In genomic region chr1:52026278-52026677, GRCh38 we compare ENCODE assay signal across 26 cellular contexts. TPM values are rescaled to one million over a fixed set of nuclear protein-coding genes. Genes with fewer than 3 reads are reported as not detected.
DNase-seq lines count a peak whose midpoint lies in the region; ATAC-seq and TF ChIP-seq lines count a peak whose summit lies in the region.
"Had no signal": no experiment of that assay in that cellular context is flagged by ENCODE, and none has a peak within 500 bp of the region (broad histone marks: within the 10 kb centered on the region; RNA-seq: fewer than 3 reads in every experiment).

No MANE protein-coding gene starts in this region.

- ATAC-seq in activated T-cell treated with anti-CD3 and anti-CD28 coated beads, Interleukin-2, amount 50 U/mL, for 72 hours (replicated peaks in 1 of 2) = peak; percentile 60 to 82
- ATAC-seq in activated T-cell treated with anti-CD3 and anti-CD28 coated beads, Interleukin-2, amount 50 U/mL, for 4 hours = no peak
- ATAC-seq in activated T-helper 17 cell treated with anti-CD3 and anti-CD28 coated beads, Interleukin-2, amount 50 U/mL, for 72 hours (replicated peaks) = peak; percentile 34
- ATAC-seq in foreskin keratinocyte = peak; percentile 94
- ATAC-seq in HG03108 (IDR thresholded peaks at IDR 0.05; ENCODE audit: unreplicated experiment) = no peak
- ATAC-seq: GM12878 had no signal

- H3K4me1 Mint-ChIP-seq in activated T-cell treated with anti-CD3 and anti-CD28 coated beads, Interleukin-2, amount 50 U/mL, for 72 hours (ENCODE audit: low read depth) = peaks cover 16% of the 10 kb centered on the region
- peaks cover 11% of the 10 kb centered on the region for H3K4me1 Mint-ChIP-seq in activated T-cell treated with anti-CD3 and anti-CD28 coated beads, Interleukin-2, amount 50 U/mL, for 4 hours (ENCODE audit: low read depth)
- peaks cover 13% of the 10 kb centered on the region for H3K4me1 Mint-ChIP-seq in activated T-helper 17 cell treated with anti-CD3 and anti-CD28 coated beads, Interleukin-2, amount 50 U/mL, for 72 hours

- H3K4me3 ChIP-seq in mammary epithelial cell (replicated peaks in 1 of 3; ENCODE audit: insufficient read depth in 1 of 3, low read depth in 2 of 3, low read length in 3 of 3) (no peak overlapping the region), breast epithelium (no peak overlapping the region)
- H3K4me3 ChIP-seq: BLaER1, GM12878 had no signal

- no peak for TF ChIP-seq CTCF in mammary epithelial cell (conservative IDR thresholded peaks at IDR 0.05 in 1 of 2, IDR thresholded peaks at IDR 0.05 in 1 of 2; ENCODE audit: extremely low read depth in 1 of 2, insufficient read depth in 1 of 2, low read depth in 1 of 2, low read length in 2 of 2)
- no peak for TF ChIP-seq CTCF in breast epithelium (IDR thresholded peaks at IDR 0.05)
- TF ChIP-seq CTCF in foreskin keratinocyte (conservative IDR thresholded peaks at IDR 0.05) = no peak

- H3K36me3 Mint-ChIP-seq in activated T-cell treated with anti-CD3 and anti-CD28 coated beads, Interleukin-2, amount 50 U/mL, for 72 hours (ENCODE audit: insufficient read depth in 2 of 2) = peaks cover 0 to 16% of the 10 kb centered on the region in 2 donors
- H3K36me3 Mint-ChIP-seq in activated T-cell treated with anti-CD3 and anti-CD28 coated beads, Interleukin-2, amount 50 U/mL, for 4 hours (ENCODE audit: insufficient read depth) = peaks cover 37% of the 10 kb centered on the region
- peaks cover 79% of the 10 kb centered on the region for H3K36me3 Mint-ChIP-seq in activated T-helper 17 cell treated with anti-CD3 and anti-CD28 coated beads, Interleukin-2, amount 50 U/mL, for 72 hours (ENCODE audit: low read depth)

- no peaks in the 10 kb centered on the region for H4K20me1 ChIP-seq in mammary epithelial cell (ENCODE audit: insufficient read depth, low read length)

- no peaks in the 10 kb centered on the region for H3K9me3 Mint-ChIP-seq in activated T-cell treated with anti-CD3 and anti-CD28 coated beads, Interleukin-2, amount 50 U/mL, for 72 hours
- no peaks in the 10 kb centered on the region for H3K9me3 Mint-ChIP-seq in activated T-cell treated with anti-CD3 and anti-CD28 coated beads, Interleukin-2, amount 50 U/mL, for 4 hours
- H3K9me3 Mint-ChIP-seq in activated T-helper 17 cell treated with anti-CD3 and anti-CD28 coated beads, Interleukin-2, amount 50 U/mL, for 72 hours = no peaks in the 10 kb centered on the region
- H3K9me3 Mint-ChIP-seq: CD14-positive monocyte; CD4-positive, alpha-beta memory T cell; CD8-positive, alpha-beta memory T cell had no signal

- CTCF ChIA-PET in mammary epithelial cell (lab: Charles Lee; ENCODE audit: low non-redundant PET) = no interaction called here

- DNase-seq in activated T-cell treated with anti-CD3 and anti-CD28 coated beads, Interleukin-2, amount 50 U/mL, for 72 hours = no peak
- DNase-seq in activated T-cell treated with anti-CD3 and anti-CD28 coated beads, Interleukin-2, amount 50 U/mL, for 4 hours = no peak
- peak; percentile 8 for DNase-seq in mammary epithelial cell
- no peak for DNase-seq in breast epithelium (ENCODE audit: low spot score in 2 of 2)
- peak; percentile 52 to 85 for DNase-seq in foreskin keratinocyte
- no peak for DNase-seq in Kasumi-1 (lab: John Stamatoyannopoulos, UW)
- DNase-seq: 8988T; ACHN; BE2C; C1 segment of cervical spinal cord; CD4-positive, alpha-beta memory T cell; CD4-positive, CD25-positive, alpha-beta regulatory T cell; CD8-positive, alpha-beta memory T cell; COR-L47; DMS 273 treated with DMSO at 0.1 percent for 48 hours; DMS153; DMS53; DMS79; DND-41; EL; GDM1 had no signal

- in situ Hi-C loops in mammary epithelial cell (cut with MboI; ENCODE audit: low sequenced_read_pairs in 2 of 2) = no loop called here

- WGBS in mammary epithelial cell (ENCODE audit: low coverage, missing lambda C conversion rate) = 100% methylated on average over 2 of the region's 2 CpGs

- H3K9ac ChIP-seq in mammary epithelial cell (ENCODE audit: insufficient read depth, low read length) = no peak overlapping the region
- H3K9ac ChIP-seq: BLaER1 had no signal

- H3K27ac ChIP-seq in mammary epithelial cell (ENCODE audit: insufficient read depth, low read depth, low read length) (no peak overlapping the region), breast epithelium (no peak overlapping the region), foreskin keratinocyte (no peak overlapping the region)
- H3K27ac ChIP-seq: BLaER1 had no signal

- H3K4me3 Mint-ChIP-seq in activated T-cell treated with anti-CD3 and anti-CD28 coated beads, Interleukin-2, amount 50 U/mL, for 72 hours = no peak overlapping the region
- H3K4me3 Mint-ChIP-seq in activated T-cell treated with anti-CD3 and anti-CD28 coated beads, Interleukin-2, amount 50 U/mL, for 4 hours = no peak overlapping the region
- H3K4me3 Mint-ChIP-seq in activated T-helper 17 cell treated with anti-CD3 and anti-CD28 coated beads, Interleukin-2, amount 50 U/mL, for 72 hours = no peak overlapping the region
- H3K4me3 Mint-ChIP-seq: CD14-positive monocyte; CD4-positive, alpha-beta memory T cell; CD4-positive, CD25-positive, alpha-beta regulatory T cell; CD8-positive, alpha-beta memory T cell had no signal

- intact Hi-C loops in mammary epithelial cell (cut with micrococcal nuclease) = no loop called here
- intact Hi-C loops in breast epithelium (cut with DNase I; ENCODE audit: low total_unique reads) = no loop called here

- H3K9me3 ChIP-seq in mammary epithelial cell (replicated peaks; ENCODE audit: insufficient read depth, low read length) (no peaks in the 10 kb centered on the region), breast epithelium (no peaks in the 10 kb centered on the region)
- H3K9me3 ChIP-seq: BE2C, BLaER1 had no signal

- H3K27me3 Mint-ChIP-seq in activated T-cell treated with anti-CD3 and anti-CD28 coated beads, Interleukin-2, amount 50 U/mL, for 72 hours (ENCODE audit: low read depth) = no peaks in the 10 kb centered on the region
- no peaks in the 10 kb centered on the region for H3K27me3 Mint-ChIP-seq in activated T-cell treated with anti-CD3 and anti-CD28 coated beads, Interleukin-2, amount 50 U/mL, for 4 hours (ENCODE audit: low read depth)
- H3K27me3 Mint-ChIP-seq in activated T-helper 17 cell treated with anti-CD3 and anti-CD28 coated beads, Interleukin-2, amount 50 U/mL, for 72 hours = no peaks in the 10 kb centered on the region
- H3K27me3 Mint-ChIP-seq: CD4-positive, alpha-beta memory T cell; CD4-positive, CD25-positive, alpha-beta regulatory T cell had no signal

- H3K4me1 ChIP-seq in mammary epithelial cell (ENCODE audit: insufficient read depth, low read length) (no peaks in the 10 kb centered on the region), breast epithelium (no peaks in the 10 kb centered on the region), foreskin keratinocyte (no peaks in the 10 kb centered on the region)
- H3K4me1 ChIP-seq: BE2C had no signal

- no peak overlapping the region for H3K27ac Mint-ChIP-seq in activated T-cell treated with anti-CD3 and anti-CD28 coated beads, Interleukin-2, amount 50 U/mL, for 72 hours
- no peak overlapping the region for H3K27ac Mint-ChIP-seq in activated T-helper 17 cell treated with anti-CD3 and anti-CD28 coated beads, Interleukin-2, amount 50 U/mL, for 72 hours
- H3K27ac Mint-ChIP-seq: CD4-positive, CD25-positive, alpha-beta regulatory T cell; CD8-positive, alpha-beta memory T cell had no signal

- TF ChIP-seq POLR2A in breast epithelium (IDR thresholded peaks at IDR 0.05) = no peak

- H3K4me2 ChIP-seq in mammary epithelial cell (ENCODE audit: insufficient read depth, low read depth, low read length) = no peak overlapping the region

- peaks cover 13% of the 10 kb centered on the region for H3K79me2 ChIP-seq in mammary epithelial cell (ENCODE audit: insufficient read depth, low read length)

- H3K36me3 ChIP-seq in mammary epithelial cell (ENCODE audit: insufficient read depth, low read length) (peaks cover 15% of the 10 kb centered on the region), breast epithelium (peaks cover 10% of the 10 kb centered on the region)
- H3K36me3 ChIP-seq: BE2C had no signal

- dilution Hi-C loops in mammary epithelial cell (cut with HindIII; ENCODE audit: low sequenced_read_pairs) = no loop called here

- H3K27me3 ChIP-seq in mammary epithelial cell (ENCODE audit: insufficient read depth, low read length) (no peaks in the 10 kb centered on the region), breast epithelium (no peaks in the 10 kb centered on the region), foreskin keratinocyte (no peaks in the 10 kb centered on the region)
- H3K27me3 ChIP-seq: BE2C, BLaER1 had no signal

- no TSS peak for BruUV-seq in mammary epithelial cell (replicated peaks; lab: Mats Ljungman, UMichigan)

- H2AFZ ChIP-seq in mammary epithelial cell (ENCODE audit: low read depth, low read length) = no peak overlapping the region

RNA-seq across cellular contexts. Expression of gene KTI12, which starts 7.3 kb away (rescaled TPM):
- 10 to 100 TPM; 10.7 to 12.9 TPM for total RNA-seq in activated T-cell treated with anti-CD3 and anti-CD28 coated beads, Interleukin-2, amount 50 U/mL, for 72 hours
- total RNA-seq in activated T-cell treated with anti-CD3 and anti-CD28 coated beads, Interleukin-2, amount 50 U/mL, for 4 hours = 10 to 100 TPM; 26.4 to 27.1 (median 27.1) TPM
- total RNA-seq in mammary epithelial cell (10 to 100 TPM in 1 of 2 donors, 1 to 10 TPM in 1; 9.2 to 10.5 TPM), breast epithelium (10 to 100 TPM in 1 of 3 donors, 1 to 10 TPM in 2; 4.4 to 13.6 (median 7.9) TPM), foreskin keratinocyte (11.9 and 12.0 TPM in 2 replicates)
- polyA plus RNA-seq in mammary epithelial cell (15.4 TPM), foreskin keratinocyte (12.3 and 12.8 TPM in 2 replicates)
- polyA minus RNA-seq in mammary epithelial cell = 6.4 TPM
- total RNA-seq in activated T-helper 17 cell treated with anti-CD3 and anti-CD28 coated beads, Interleukin-2, amount 50 U/mL, for 72 hours = 10 to 100 TPM in 1 of 2 donors, 1 to 10 TPM in 1; 9.3 to 16.2 TPM

RNA-seq across cellular contexts. Expression of gene TXNDC12, which starts 28.7 kb away (rescaled TPM):
- total RNA-seq in activated T-cell treated with anti-CD3 and anti-CD28 coated beads, Interleukin-2, amount 50 U/mL, for 72 hours = 10 to 100 TPM; 50.5 to 54.2 TPM
- total RNA-seq in activated T-cell treated with anti-CD3 and anti-CD28 coated beads, Interleukin-2, amount 50 U/mL, for 4 hours = 10 to 100 TPM; 27.2 to 34.8 (median 32.1) TPM
- total RNA-seq in mammary epithelial cell (10 to 100 TPM; 40.7 to 56.5 TPM), breast epithelium (10 to 100 TPM; 35.1 to 48.4 (median 37.6) TPM), foreskin keratinocyte (42.0 and 43.6 TPM in 2 replicates)
- polyA plus RNA-seq in mammary epithelial cell (29.8 TPM), foreskin keratinocyte (31.0 and 33.7 TPM in 2 replicates)
- 7.4 TPM for polyA minus RNA-seq in mammary epithelial cell
- total RNA-seq in activated T-helper 17 cell treated with anti-CD3 and anti-CD28 coated beads, Interleukin-2, amount 50 U/mL, for 72 hours = 10 to 100 TPM; 40.9 to 47.1 TPM

RNA-seq across cellular contexts. Expression of gene BTF3L4, which starts 29.8 kb away (rescaled TPM):
- 10 to 100 TPM; 28.3 to 32.3 TPM for total RNA-seq in activated T-cell treated with anti-CD3 and anti-CD28 coated beads, Interleukin-2, amount 50 U/mL, for 72 hours
- total RNA-seq in activated T-cell treated with anti-CD3 and anti-CD28 coated beads, Interleukin-2, amount 50 U/mL, for 4 hours = 10 to 100 TPM; 48.9 to 52.7 (median 51.4) TPM
- total RNA-seq in mammary epithelial cell (10 to 100 TPM; 53.7 to 63.2 TPM), breast epithelium (10 to 100 TPM; 47.5 to 66.2 (median 59.0) TPM), foreskin keratinocyte (47.3 and 51.0 TPM in 2 replicates)
- polyA plus RNA-seq in mammary epithelial cell (27.7 TPM), foreskin keratinocyte (44.2 and 48.4 TPM in 2 replicates)
- 26.4 TPM for polyA minus RNA-seq in mammary epithelial cell
- 10 to 100 TPM; 20.2 to 29.8 TPM for total RNA-seq in activated T-helper 17 cell treated with anti-CD3 and anti-CD28 coated beads, Interleukin-2, amount 50 U/mL, for 72 hours

RNA-seq across cellular contexts. Expression of gene RAB3B, which starts 35.8 kb away (rescaled TPM):
- total RNA-seq in activated T-cell treated with anti-CD3 and anti-CD28 coated beads, Interleukin-2, amount 50 U/mL, for 72 hours = under 1 TPM; 0.09 to 0.12 TPM
- total RNA-seq in activated T-cell treated with anti-CD3 and anti-CD28 coated beads, Interleukin-2, amount 50 U/mL, for 4 hours = under 1 TPM; 0.05 to 0.11 (median 0.08) TPM
- total RNA-seq in mammary epithelial cell (1 to 10 TPM in 1 of 2 donors, under 1 TPM in 1; 0.50 to 3.4 TPM), breast epithelium (1 to 10 TPM in 1 of 3 donors, under 1 TPM in 1, not detected in 1; 0.66 to 1.3 TPM), foreskin keratinocyte (14.8 and 17.9 TPM in 2 replicates)
- polyA plus RNA-seq in mammary epithelial cell (1.4 TPM), foreskin keratinocyte (2.7 and 4.0 TPM in 2 replicates)
- polyA minus RNA-seq in mammary epithelial cell = 6.9 TPM
- total RNA-seq in activated T-helper 17 cell treated with anti-CD3 and anti-CD28 coated beads, Interleukin-2, amount 50 U/mL, for 72 hours = under 1 TPM; 0.26 TPM
- total RNA-seq: CD4-positive, CD25-positive, alpha-beta regulatory T cell had no signal
- polyA plus RNA-seq: CD14-positive monocyte; CD4-positive, alpha-beta memory T cell; CD4-positive, CD25-positive, alpha-beta regulatory T cell had no signal

Comparison
In these comparisons a context has a peak if more than half of its experiments do, and no peak if none do; other contexts are left out.
1. ATAC-seq: peak in activated T-cell treated with anti-CD3 and anti-CD28 coated beads, Interleukin-2, amount 50 U/mL, for 72 hours (2 of 2), activated T-helper 17 cell treated with anti-CD3 and anti-CD28 coated beads, Interleukin-2, amount 50 U/mL, for 72 hours (single experiment) and foreskin keratinocyte (single experiment); none in activated T-cell treated with anti-CD3 and anti-CD28 coated beads, Interleukin-2, amount 50 U/mL, for 4 hours (0 of 2) and HG03108 (single experiment).
2. DNase-seq: peak in mammary epithelial cell (single experiment) and foreskin keratinocyte (2 of 2); none in activated T-cell treated with anti-CD3 and anti-CD28 coated beads, Interleukin-2, amount 50 U/mL, for 72 hours (0 of 2), activated T-cell treated with anti-CD3 and anti-CD28 coated beads, Interleukin-2, amount 50 U/mL, for 4 hours (single experiment), breast epithelium (0 of 2) and Kasumi-1 (0 of 2).